In genomic region chr1:180230791-180231505, GRCh38 we compare ENCODE assay signal across 9 cellular contexts. TPM values are rescaled to one million over a fixed set of nuclear protein-coding genes. Genes with fewer than 3 reads are reported as not detected.
DNase-seq lines count a peak whose midpoint lies in the region; ATAC-seq, FAIRE-seq and TF ChIP-seq lines count a peak whose summit lies in the region.
"Had no signal": no experiment of that assay in that cellular context is flagged by ENCODE, and none has a peak within 500 bp of the region (broad histone marks: within the 10 kb centered on the region; RNA-seq: fewer than 3 reads in every experiment).

No MANE protein-coding gene starts in this region.

- no peak overlapping the region for H3K23ac ChIP-seq in H1 (ENCODE audit: insufficient read length)

- 2% methylated on average over 54 of the region's 65 CpGs; no CpG with 5 or more reads in 1 of the 2 experiments for WGBS in H1 (ENCODE audit: extremely low coverage in 1 of 2, insufficient coverage in 1 of 2, insufficient read length in 1 of 2, insufficient replicate concordance in 2 of 2, low coverage in 1 of 2, low lambda C conversion rate in 2 of 2, missing lambda C conversion rate in 1 of 2), 2 experiments

- FAIRE-seq in H1 (lab: Jason Lieb, UNC): no peak
- FAIRE-seq: endometrium had no signal

- peak overlapping the region; percentile 75; the same call in 1 of the 2 replicates for H2BK12ac ChIP-seq in H1 (ENCODE audit: low read depth, low read length)

- H2BK120ac ChIP-seq in H1 (replicated peaks; ENCODE audit: low read depth, low read length): no peak overlapping the region

- peak overlapping the region; percentile 55; the same call in 1 of the 2 replicates for H3K18ac ChIP-seq in H1 (ENCODE audit: extremely low read depth, low read length)

- peak overlapping the region; percentile 88; the same call in 1 of the 2 replicates for H2BK15ac ChIP-seq in H1 (ENCODE audit: low read length)

- no peak for TF ChIP-seq RAD21 in H1 (IDR thresholded peaks at IDR 0.05 in 1 of 2, conservative IDR thresholded peaks at IDR 0.05 in 1 of 2; ENCODE audit: low read depth in 2 of 2, low read length in 2 of 2)

- H3K14ac ChIP-seq in H1 (ENCODE audit: insufficient read length): no peak overlapping the region

- peaks cover 0 to 13% of the 10 kb centered on the region in 2 experiments for H4K20me1 ChIP-seq in H1 (replicated peaks in 1 of 2; ENCODE audit: control insufficient read depth in 1 of 2, insufficient read depth in 2 of 2, low read length in 2 of 2)

- TF ChIP-seq EP300 in H1 (IDR thresholded peaks at IDR 0.05; ENCODE audit: borderline replicate concordance in 1 of 2, low read depth in 2 of 2, low read length in 2 of 2): no peak; a peak in 1 of 3 replicates

- H3K79me1 ChIP-seq in H1 (ENCODE audit: low read depth, low read length): peaks cover 2% of the 10 kb centered on the region; the same call in 1 of the 2 replicates

- H2BK20ac ChIP-seq in H1 (ENCODE audit: low read length): peak overlapping the region; percentile 61; the same call in 1 of the 2 replicates

- ATAC-seq in HG03139 (IDR thresholded peaks at IDR 0.05; ENCODE audit: unreplicated experiment): no peak
- no peak for ATAC-seq in GM21576 (IDR thresholded peaks at IDR 0.05; ENCODE audit: unreplicated experiment)

- no peak overlapping the region for H2AK5ac ChIP-seq in H1 (ENCODE audit: low read depth, low read length)

- peak; percentile 67 for DNase-seq in activated CD8-positive, alpha-beta memory T cell treated with anti-CD3 and anti-CD28 coated beads for 24 hours
- DNase-seq in activated CD8-positive, alpha-beta memory T cell treated with anti-CD3 and anti-CD28 coated beads, Interleukin-2, amount 50 U/mL, for 4 hours: no peak
- DNase-seq in RPMI8226 (peak; percentile 56), H1 (ENCODE audit: low read depth in 1 of 2, low spot score in 2 of 2) (peak in 1 of 2 experiments; percentile 78), myocyte (ENCODE audit: low read depth) (peak; percentile 75), Kasumi-1 (lab: John Stamatoyannopoulos, UW) (no peak)

- TF ChIP-seq CTCF in H1 (IDR thresholded peaks at IDR 0.05; ENCODE audit: control extremely low read depth in 1 of 3, insufficient read depth in 1 of 3, low read depth in 1 of 3, low read length in 3 of 3): no peak

- H3K4me1 ChIP-seq in H1 (replicated peaks in 1 of 4; ENCODE audit: control insufficient read depth in 3 of 4, insufficient read depth in 4 of 4, low read length in 3 of 4): peaks cover 13 to 33% (median 23%) of the 10 kb centered on the region in 4 experiments

- CTCF ChIA-PET in H1 (lab: Charles Lee; ENCODE audit: partially characterized antibody): interaction anchor here (0.9 to 6.9 kb wide), 21 partner anchors 8 to 212 kb away, joined by 3 to 65 read pairs (median 5); no protein-coding TSS in a partner anchor

- H3K23me2 ChIP-seq in H1 (ENCODE audit: low read depth, low read length): peaks cover 41% of the 10 kb centered on the region; the same call in 1 of the 2 replicates

- H2AFZ ChIP-seq in H1 (ENCODE audit: low read length): no peak overlapping the region

- POLR2A ChIA-PET in H1 (lab: Charles Lee; ENCODE audit: partially characterized antibody): interaction anchor here (0.8 to 3.9 kb wide), 14 partner anchors 8 to 64 kb away, joined by 3 to 29 read pairs (median 6); no protein-coding TSS in a partner anchor

- H4K5ac ChIP-seq in H1 (ENCODE audit: insufficient read length, low read depth, low read length): no peak overlapping the region

- H3K4me2 ChIP-seq in H1 (ENCODE audit: insufficient read depth in 1 of 2, low read depth in 2 of 2, low read length in 2 of 2): peak overlapping the region; percentile 80 to 91

- H3K9ac ChIP-seq in H1 (replicated peaks in 1 of 4; ENCODE audit: extremely low read depth in 1 of 4, low read depth in 3 of 4, low read length in 3 of 4): peak overlapping the region in 2 of 4 experiments; percentile 25 to 29; a peak in 2 of 7 replicates

- peak overlapping the region; percentile 75; the same call in 1 of the 2 replicates for H2BK5ac ChIP-seq in H1 (ENCODE audit: low read depth, low read length)

- H3K4ac ChIP-seq in H1 (replicated peaks; ENCODE audit: insufficient read length, low read depth, low read length): no peak overlapping the region

- no peaks in the 10 kb centered on the region for H3K79me2 ChIP-seq in H1 (ENCODE audit: control insufficient read depth in 1 of 2, insufficient read depth in 2 of 2, low read length in 2 of 2)

- H4K8ac ChIP-seq in H1 (ENCODE audit: extremely low read depth, insufficient read depth, low read length): 0 out of 2 replicates have a peak overlapping the region, but pooled peaks have one; percentile 42

- no peak for TF ChIP-seq POLR2A in H1 (IDR thresholded peaks at IDR 0.05; ENCODE audit: control extremely low read depth in 1 of 2, low read depth in 2 of 2, low read length in 2 of 2)

- no peaks in the 10 kb centered on the region; a peak in 1 of 8 replicates for H3K36me3 ChIP-seq in H1 (ENCODE audit: control insufficient read depth in 2 of 4, insufficient read depth in 4 of 4, low read length in 3 of 4)

- peaks cover 47 to 79% (median 71%) of the 10 kb centered on the region in 4 experiments for H3K27me3 ChIP-seq in H1 (replicated peaks in 1 of 4; ENCODE audit: control insufficient read depth in 3 of 4, extremely low read depth in 1 of 4, insufficient read depth in 3 of 4, low read length in 3 of 4)

- peak overlapping the region; percentile 48 for H4K91ac ChIP-seq in H1 (replicated peaks; ENCODE audit: insufficient read length, low read length)

- H3K4me3 ChIP-seq in H1 (ENCODE audit: extremely low read depth in 1 of 4, insufficient read depth in 2 of 4, low read depth in 3 of 4, low read length in 4 of 4): peak overlapping the region; percentile 45 to 71 (median 62)

- peaks cover 0 to 4% of the 10 kb centered on the region in 2 experiments; a peak in 1 of 4 replicates for H3K9me3 ChIP-seq in H1 (ENCODE audit: insufficient read depth in 2 of 2, low read depth in 1 of 2, low read length in 1 of 2)

- no peak overlapping the region for H3K27ac ChIP-seq in H1 (ENCODE audit: low read depth, low read length)

- no peak overlapping the region for H3K56ac ChIP-seq in H1 (replicated peaks; ENCODE audit: insufficient read length, low read depth, low read length)

TF ChIP-seq in H1, 55 proteins besides CTCF, POLR2A, EP300 and RAD21 (continues in another document):
- 0 out of 2 replicates have a peak, but pooled peaks have one; percentile 15 for TF ChIP-seq TBP (IDR thresholded peaks at IDR 0.05; ENCODE audit: low read depth, low read length)
- TF ChIP-seq, protein P1, sequence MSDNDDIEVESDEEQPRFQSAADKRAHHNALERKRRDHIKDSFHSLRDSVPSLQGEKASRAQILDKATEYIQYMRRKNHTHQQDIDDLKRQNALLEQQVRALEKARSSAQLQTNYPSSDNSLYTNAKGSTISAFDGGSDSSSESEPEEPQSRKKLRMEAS (IDR thresholded peaks at IDR 0.05): peak; percentile 70
- TF ChIP-seq SP1 (IDR thresholded peaks at IDR 0.05; ENCODE audit: low read depth, low read length): peak; percentile 16; the same call in 1 of the 2 replicates
- peak; percentile 99 for TF ChIP-seq TEAD4 (IDR thresholded peaks at IDR 0.05; ENCODE audit: low read depth, low read length)
- TF ChIP-seq SUZ12 (IDR thresholded peaks at IDR 0.05; ENCODE audit: low read length): peak; percentile 20; the same call in 1 of the 2 replicates
- TF ChIP-seq EZH2 (IDR thresholded peaks at IDR 0.05; ENCODE audit: low read depth, low read length, severe bottlenecking): peak; percentile 25
- no peak; the same call in 1 of the 2 replicates for TF ChIP-seq PHF8 (conservative IDR thresholded peaks at IDR 0.05; ENCODE audit: low read depth, low read length)
- TF ChIP-seq RNF2 (IDR thresholded peaks at IDR 0.05; ENCODE audit: borderline replicate concordance, low read depth, low read length, missing control alignments, poor library complexity, severe bottlenecking): peak; percentile 50
- peak in 1 of 2 experiments; percentile 69; a peak in 2 of 4 replicates for TF ChIP-seq HDAC2 (IDR thresholded peaks at IDR 0.05; ENCODE audit: borderline replicate concordance in 1 of 2, low read depth in 2 of 2, low read length in 2 of 2)
- no peak for TF ChIP-seq CREB1 (IDR thresholded peaks at IDR 0.05)
- no peak for TF ChIP-seq KDM1A (IDR thresholded peaks at IDR 0.05; ENCODE audit: borderline replicate concordance, low read length)
- peak; percentile 4; the same call in 1 of the 2 replicates for TF ChIP-seq TCF12 (IDR thresholded peaks at IDR 0.05; ENCODE audit: low read depth, low read length)
- TF ChIP-seq GABPA (IDR thresholded peaks at IDR 0.05; ENCODE audit: borderline replicate concordance, insufficient read depth, low read length): no peak
- TF ChIP-seq RBBP5 (IDR thresholded peaks at IDR 0.05; ENCODE audit: borderline replicate concordance, low read depth, low read length): peak; percentile 9; the same call in 1 of the 2 replicates
- no peak for TF ChIP-seq SAP30 (IDR thresholded peaks at IDR 0.05; ENCODE audit: insufficient read depth, insufficient replicate concordance, low read length)
- TF ChIP-seq SIN3A (conservative IDR thresholded peaks at IDR 0.05 in 1 of 2, IDR thresholded peaks at IDR 0.05 in 1 of 2; ENCODE audit: low read depth in 1 of 2, low read length in 2 of 2): 0 out of 4 replicates have a peak, but pooled peaks of 1 of the 2 experiments have one; percentile 1
- TF ChIP-seq ZNF274 (IDR thresholded peaks at IDR 0.05; ENCODE audit: borderline replicate concordance, extremely low read depth, low read length): no peak
- peak; percentile 59 for TF ChIP-seq NANOG (IDR thresholded peaks at IDR 0.05; ENCODE audit: insufficient read depth, low read depth, low read length, poor library complexity, severe bottlenecking)
- peak; percentile 75 for TF ChIP-seq E2F6 (IDR thresholded peaks at IDR 0.05)

RNA-seq across cellular contexts. Expression of gene LHX4, which starts 0.9 kb away (rescaled TPM):
- 4.9 and 5.7 TPM in 2 replicates for total RNA-seq in H1 (2021; fragmentation: NEBNext Ultra II Directional; extraction: Animal tissue kit (Norgen Biotek cat#: 25700))
- polyA plus RNA-seq in H1 (2011; rRNA removed): 0.80 and 0.85 TPM in 2 replicates
- polyA plus RNA-seq in H1 (2011; cell fraction: cytosol; rRNA removed): 1.6 TPM
- polyA plus RNA-seq in H1 (2011; cell fraction: nucleus; rRNA removed): 3.3 TPM
- 1.7 to 3.9 TPM (median 2.8 TPM) in 4 replicates for polyA plus RNA-seq in H1 (2012, experiment 1 of 2)
- 1.1 TPM for polyA plus RNA-seq in H1 (2012, experiment 2 of 2)
- polyA plus RNA-seq in H1 (2013, experiment 1 of 2): 1.1 TPM
- polyA plus RNA-seq in H1 (2013, experiment 2 of 2): 0.96 TPM
- polyA minus RNA-seq in H1 (2011; rRNA and poly(A)+ RNA removed): 2.1 and 3.0 TPM in 2 replicates
- 2.3 TPM for polyA minus RNA-seq in H1 (2011; cell fraction: cytosol; rRNA and poly(A)+ RNA removed)
- polyA minus RNA-seq in H1 (2011; cell fraction: nucleus; rRNA and poly(A)+ RNA removed): 3.0 TPM
- 0.40 and 0.94 TPM in 2 replicates for total RNA-seq in myocyte
- polyA plus RNA-seq in myocyte (2012): 0.86 TPM

Comparison
In these comparisons a context has a peak if more than half of its experiments do, and no peak if none do; other contexts are left out.
1. DNase-seq: peak in activated CD8-positive, alpha-beta memory T cell treated with anti-CD3 and anti-CD28 coated beads for 24 hours (single experiment), RPMI8226 (single experiment) and myocyte (single experiment); none in activated CD8-positive, alpha-beta memory T cell treated with anti-CD3 and anti-CD28 coated beads, Interleukin-2, amount 50 U/mL, for 4 hours (single experiment) and Kasumi-1 (0 of 2).